In the genomic region with DNA sequence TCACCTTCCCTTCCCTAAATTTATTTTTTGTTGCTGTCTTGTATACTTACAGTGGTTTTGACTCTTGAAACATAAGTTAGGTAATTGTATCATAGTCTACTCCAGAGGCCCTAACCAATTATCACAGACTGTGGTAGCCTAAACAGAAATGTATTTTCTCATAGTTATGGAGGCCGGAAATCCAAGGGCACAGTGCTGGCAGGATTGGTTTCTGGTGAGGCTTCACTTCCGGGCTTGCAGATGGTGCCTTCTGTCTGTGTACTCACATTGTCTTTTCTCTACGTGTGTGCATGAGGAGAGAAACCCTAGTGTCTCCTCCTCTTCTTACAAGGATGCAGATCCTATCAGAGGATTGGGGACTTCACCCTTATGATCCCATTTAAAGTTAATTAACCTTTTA, we compare ENCODE assay signal across 20 cellular contexts.
"Had no signal": no experiment of that assay in that cellular context is flagged by ENCODE, and none has a peak within 500 bp of the region (broad histone marks: within the 10 kb centered on the region; RNA-seq: fewer than 3 reads in every experiment).

No MANE protein-coding gene starts in this region.

- H3K4me3 ChIP-seq: adrenal gland, breast epithelium, gastroesophageal sphincter, smooth muscle cell, stomach had no signal

- H3K27ac ChIP-seq: adrenal gland, breast epithelium, gastroesophageal sphincter, stomach had no signal

- H3K27ac Mint-ChIP-seq: activated CD4-positive, alpha-beta memory T cell treated with anti-CD3 and anti-CD28 coated beads for 36 hours; activated CD4-positive, alpha-beta T cell treated with anti-CD3 and anti-CD28 coated beads for 36 hours; activated naive CD4-positive, alpha-beta T cell treated with anti-CD3 and anti-CD28 coated beads, Interleukin-2, amount 50 U/mL, for 72 hours; activated T-helper 1 cell treated with anti-CD3 and anti-CD28 coated beads, Interleukin-12 subunit alpha, Interleukin-12 subunit beta, Interleukin-2, Interleukin-4 antibody, amounts not matched to agents 30 ng/mL and 10 ng/mL and 1 ng/mL, durations not matched to agents 14 hours and 24 hours and 36 hours; type B pancreatic cell had no signal

- DNase-seq: activated CD4-positive, alpha-beta memory T cell treated with anti-CD3 and anti-CD28 coated beads for 36 hours; activated CD4-positive, alpha-beta T cell treated with anti-CD3 and anti-CD28 coated beads for 36 hours; activated gamma-delta T cell treated with Interleukin-2 at 50 U/mL for 16 hours; activated T-cell treated with anti-CD3 and anti-CD28 coated beads for 4 hours; cerebellar nuclear complex; cortex of kidney; erythroblast; left ventricle myocardium superior; stimulated activated CD4-positive, alpha-beta T cell treated with anti-CD3 and anti-CD28 coated beads, Interleukin-4, amount 100 ng/mL, for 1 hour; stomach; T-helper 2 cell had no signal

- H3K36me3 Mint-ChIP-seq: activated CD4-positive, alpha-beta memory T cell treated with anti-CD3 and anti-CD28 coated beads for 36 hours; type B pancreatic cell had no signal

- H3K9me3 Mint-ChIP-seq: activated T-helper 1 cell treated with anti-CD3 and anti-CD28 coated beads, Interleukin-12 subunit alpha, Interleukin-12 subunit beta, Interleukin-2, Interleukin-4 antibody, amounts not matched to agents 30 ng/mL and 10 ng/mL and 1 ng/mL, durations not matched to agents 14 hours and 24 hours and 36 hours; neural crest cell; type B pancreatic cell had no signal

- H3K4me1 Mint-ChIP-seq: activated CD4-positive, alpha-beta T cell treated with anti-CD3 and anti-CD28 coated beads for 36 hours had no signal

- H3K4me2 ChIP-seq: smooth muscle cell had no signal

- H3K9me3 ChIP-seq: breast epithelium, gastroesophageal sphincter had no signal

- H3K4me1 ChIP-seq: breast epithelium had no signal

- H3K27me3 ChIP-seq: adrenal gland, breast epithelium, gastroesophageal sphincter, stomach had no signal

- H3K4me3 Mint-ChIP-seq: activated CD4-positive, alpha-beta memory T cell treated with anti-CD3 and anti-CD28 coated beads for 36 hours; activated CD4-positive, alpha-beta T cell treated with anti-CD3 and anti-CD28 coated beads for 36 hours; activated T-helper 1 cell treated with anti-CD3 and anti-CD28 coated beads, Interleukin-12 subunit alpha, Interleukin-12 subunit beta, Interleukin-2, Interleukin-4 antibody, amounts not matched to agents 30 ng/mL and 10 ng/mL and 1 ng/mL, durations not matched to agents 14 hours and 24 hours and 36 hours; neural crest cell; type B pancreatic cell had no signal

- H3K36me3 ChIP-seq: adrenal gland, breast epithelium, gastroesophageal sphincter, stomach had no signal

- H3K27me3 Mint-ChIP-seq: type B pancreatic cell had no signal

- ATAC-seq: activated CD4-positive, alpha-beta T cell treated with anti-CD3 and anti-CD28 coated beads for 36 hours; activated naive CD4-positive, alpha-beta T cell treated with anti-CD3 and anti-CD28 coated beads, Interleukin-2, amount 50 U/mL, for 72 hours; gastroesophageal sphincter; left ventricle myocardium superior; sciatic nerve had no signal
